33 cellular contexts compared by ENCODE assay signal in genomic region chr14:93268406-93268805, GRCh38.
"Had no signal": no experiment of that assay in that cellular context is flagged by ENCODE, and none has a peak within 500 bp of the region (broad histone marks: within the 10 kb centered on the region; RNA-seq: fewer than 3 reads in every experiment).

No MANE protein-coding gene starts in this region.

- DNase-seq: activated CD4-positive, alpha-beta memory T cell treated with anti-CD3 and anti-CD28 coated beads for 36 hours; activated CD4-positive, alpha-beta T cell treated with anti-CD3 and anti-CD28 coated beads for 36 hours; activated CD4-positive, alpha-beta T cell treated with anti-CD3 and anti-CD28 coated beads, Interleukin-2, amount 10 ng/mL, durations not matched to agents 24 days and 14 days; activated CD4-positive, CD25-positive, alpha-beta regulatory T cell; activated CD4-positive, CD25-positive, alpha-beta regulatory T cell treated with anti-CD3 and anti-CD28 coated beads, Interleukin-2, amount 50 U/mL, for 72 hours; activated CD8-positive, alpha-beta memory T cell treated with anti-CD3 and anti-CD28 coated beads, Interleukin-2, amount 10 ng/mL, durations not matched to agents 7 days and 5 days; activated CD8-positive, alpha-beta memory T cell treated with anti-CD3 and anti-CD28 coated beads, Interleukin-2, amount 50 U/mL, for 4 hours; activated CD8-positive, alpha-beta T cell treated with anti-CD3 and anti-CD28 coated beads, Interleukin-2, amount 10 ng/mL, durations not matched to agents 7 days and 5 days; activated gamma-delta T cell; activated naive CD4-positive, alpha-beta T cell; activated naive CD4-positive, alpha-beta T cell treated with anti-CD3 and anti-CD28 coated beads, Interleukin-2, amount 10 ng/mL, durations not matched to agents 7 days and 5 days; activated naive CD8-positive, alpha-beta T cell treated with anti-CD3 and anti-CD28 coated beads, Interleukin-2, amount 10 ng/mL, durations not matched to agents 7 days and 5 days; activated T-cell treated with anti-CD3 and anti-CD28 coated beads, Interleukin-2, amount 50 U/mL, for 1 hour; activated T-cell treated with anti-CD3 and anti-CD28 coated beads, Interleukin-2, amount 50 U/mL, for 48 hours; central memory CD4-positive, alpha-beta T cell; cortex of kidney; dermis blood vessel endothelial cell; effector CD4-positive, alpha-beta T cell; esophagus squamous epithelium; foreskin melanocyte; T-helper 1 cell; T-helper 2 cell had no signal

- H3K9me3 Mint-ChIP-seq: activated CD4-positive, alpha-beta memory T cell treated with anti-CD3 and anti-CD28 coated beads for 36 hours; activated CD4-positive, alpha-beta T cell treated with anti-CD3 and anti-CD28 coated beads, Interleukin-2, amount 10 ng/mL, durations not matched to agents 24 days and 14 days; activated naive CD4-positive, alpha-beta T cell treated with anti-CD3 and anti-CD28 coated beads, Interleukin-2, amount 10 ng/mL, durations not matched to agents 7 days and 5 days; activated naive CD4-positive, alpha-beta T cell treated with anti-CD3 and anti-CD28 coated beads, Interleukin-2, amount 50 U/mL, for 72 hours; activated naive CD8-positive, alpha-beta T cell treated with anti-CD3 and anti-CD28 coated beads, Interleukin-2, amount 10 ng/mL, durations not matched to agents 7 days and 5 days; activated T-helper 1 cell treated with anti-CD3 and anti-CD28 coated beads, Interleukin-12 subunit alpha, Interleukin-12 subunit beta, Interleukin-2, Interleukin-4 antibody, amounts not matched to agents 30 ng/mL and 10 ng/mL and 1 ng/mL, durations not matched to agents 14 hours and 24 hours and 36 hours; brain had no signal

- ATAC-seq: activated CD4-positive, alpha-beta T cell treated with anti-CD3 and anti-CD28 coated beads for 36 hours; activated CD8-positive, alpha-beta memory T cell treated with anti-CD3 and anti-CD28 coated beads, Interleukin-2, amount 10 ng/mL, durations not matched to agents 7 days and 5 days; activated CD8-positive, alpha-beta T cell treated with anti-CD3 and anti-CD28 coated beads, Interleukin-2, amount 10 ng/mL, durations not matched to agents 7 days and 5 days; activated naive CD4-positive, alpha-beta T cell treated with anti-CD3 and anti-CD28 coated beads, Interleukin-2, amount 50 U/mL, for 72 hours; gastroesophageal sphincter had no signal

- H3K4me3 ChIP-seq: ascending aorta, breast epithelium, cardiac muscle cell, esophagus squamous epithelium, gastroesophageal sphincter had no signal

- H3K4me3 Mint-ChIP-seq: activated CD4-positive, alpha-beta memory T cell treated with anti-CD3 and anti-CD28 coated beads for 36 hours; activated CD4-positive, alpha-beta T cell treated with anti-CD3 and anti-CD28 coated beads for 36 hours; activated CD4-positive, alpha-beta T cell treated with anti-CD3 and anti-CD28 coated beads, Interleukin-2, amount 10 ng/mL, durations not matched to agents 24 days and 14 days; activated CD8-positive, alpha-beta memory T cell treated with anti-CD3 and anti-CD28 coated beads, Interleukin-2, amount 10 ng/mL, durations not matched to agents 7 days and 5 days; activated CD8-positive, alpha-beta T cell treated with anti-CD3 and anti-CD28 coated beads, Interleukin-2, amount 10 ng/mL, durations not matched to agents 7 days and 5 days; activated naive CD4-positive, alpha-beta T cell treated with anti-CD3 and anti-CD28 coated beads, Interleukin-2, amount 10 ng/mL, durations not matched to agents 7 days and 5 days; activated naive CD8-positive, alpha-beta T cell treated with anti-CD3 and anti-CD28 coated beads, Interleukin-2, amount 10 ng/mL, durations not matched to agents 7 days and 5 days; activated T-helper 1 cell treated with anti-CD3 and anti-CD28 coated beads, Interleukin-12 subunit alpha, Interleukin-12 subunit beta, Interleukin-2, Interleukin-4 antibody, amounts not matched to agents 30 ng/mL and 10 ng/mL and 1 ng/mL, durations not matched to agents 14 hours and 24 hours and 36 hours; brain had no signal

- H3K36me3 ChIP-seq: breast epithelium had no signal

- H3K4me1 ChIP-seq: ascending aorta, breast epithelium, gastroesophageal sphincter had no signal

- H3K27ac ChIP-seq: ascending aorta, breast epithelium, cardiac muscle cell, epithelial cell of prostate, esophagus squamous epithelium, gastroesophageal sphincter had no signal

- H3K27me3 Mint-ChIP-seq: activated CD4-positive, alpha-beta memory T cell treated with anti-CD3 and anti-CD28 coated beads for 36 hours; activated CD4-positive, alpha-beta T cell treated with anti-CD3 and anti-CD28 coated beads for 36 hours; activated CD4-positive, alpha-beta T cell treated with anti-CD3 and anti-CD28 coated beads, Interleukin-2, amount 10 ng/mL, durations not matched to agents 24 days and 14 days; activated CD8-positive, alpha-beta memory T cell treated with anti-CD3 and anti-CD28 coated beads, Interleukin-2, amount 10 ng/mL, durations not matched to agents 7 days and 5 days; activated naive CD4-positive, alpha-beta T cell treated with anti-CD3 and anti-CD28 coated beads, Interleukin-2, amount 10 ng/mL, durations not matched to agents 7 days and 5 days; activated naive CD8-positive, alpha-beta T cell treated with anti-CD3 and anti-CD28 coated beads, Interleukin-2, amount 10 ng/mL, durations not matched to agents 7 days and 5 days; brain had no signal

- H3K9me3 ChIP-seq: ascending aorta, breast epithelium, esophagus squamous epithelium, gastroesophageal sphincter had no signal

- H3K27me3 ChIP-seq: ascending aorta, breast epithelium, cardiac muscle cell, esophagus squamous epithelium, gastroesophageal sphincter had no signal

- FAIRE-seq: colon, endometrium, endothelial cell of umbilical vein had no signal

- H3K27ac Mint-ChIP-seq: activated CD4-positive, alpha-beta memory T cell treated with anti-CD3 and anti-CD28 coated beads for 36 hours; activated CD4-positive, alpha-beta T cell treated with anti-CD3 and anti-CD28 coated beads for 36 hours; activated CD4-positive, alpha-beta T cell treated with anti-CD3 and anti-CD28 coated beads, Interleukin-2, amount 10 ng/mL, durations not matched to agents 24 days and 14 days; activated CD8-positive, alpha-beta memory T cell treated with anti-CD3 and anti-CD28 coated beads, Interleukin-2, amount 10 ng/mL, durations not matched to agents 7 days and 5 days; activated CD8-positive, alpha-beta T cell treated with anti-CD3 and anti-CD28 coated beads, Interleukin-2, amount 10 ng/mL, durations not matched to agents 7 days and 5 days; activated naive CD4-positive, alpha-beta T cell treated with anti-CD3 and anti-CD28 coated beads, Interleukin-2, amount 10 ng/mL, durations not matched to agents 7 days and 5 days; activated naive CD8-positive, alpha-beta T cell treated with anti-CD3 and anti-CD28 coated beads, Interleukin-2, amount 10 ng/mL, durations not matched to agents 7 days and 5 days; activated T-helper 1 cell treated with anti-CD3 and anti-CD28 coated beads, Interleukin-12 subunit alpha, Interleukin-12 subunit beta, Interleukin-2, Interleukin-4 antibody, amounts not matched to agents 30 ng/mL and 10 ng/mL and 1 ng/mL, durations not matched to agents 14 hours and 24 hours and 36 hours had no signal
